12 cellular contexts compared by ENCODE assay signal in the genomic region with DNA sequence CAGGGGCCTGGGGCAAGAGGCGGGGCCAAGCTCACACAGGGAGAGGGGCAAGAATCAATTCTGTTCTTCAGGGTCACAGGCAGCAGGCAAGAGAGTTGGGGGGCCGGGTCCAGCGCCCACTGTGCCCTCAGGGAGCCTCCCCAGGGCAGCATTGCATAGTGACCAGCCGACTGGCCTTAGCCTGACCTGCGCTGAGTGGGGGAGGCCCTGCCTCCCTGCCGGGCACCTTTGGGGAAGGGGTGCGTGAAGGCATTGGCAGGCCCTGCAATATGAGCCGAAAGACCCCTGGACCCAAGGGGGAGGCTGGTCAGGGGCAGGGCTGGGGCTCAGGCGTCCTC. TPM values are rescaled to one million over a fixed set of nuclear protein-coding genes. Genes with fewer than 3 reads are reported as not detected.
DNase-seq lines count a peak whose midpoint lies in the region; ATAC-seq and TF ChIP-seq lines count a peak whose summit lies in the region.
"Had no signal": no experiment of that assay in that cellular context is flagged by ENCODE, and none has a peak within 500 bp of the region (broad histone marks: within the 10 kb centered on the region; RNA-seq: fewer than 3 reads in every experiment).

No MANE protein-coding gene starts in this region.

- TF ChIP-seq CTCF in right atrium auricular region (IDR thresholded peaks at IDR 0.05) (no peak), WERI-Rb-1 (IDR thresholded peaks at IDR 0.05; ENCODE audit: low read depth, low read length) (no peak), psoas muscle (IDR thresholded peaks at IDR 0.05) (no peak)

- H3K4me1 Mint-ChIP-seq in naive thymus-derived CD8-positive, alpha-beta T cell, result peaks cover 2 to 12% (median 6%) of the 10 kb centered on the region in 4 donors
- H3K4me1 Mint-ChIP-seq: CD14-positive monocyte had no signal

- no peak overlapping the region for H3K4me3 Mint-ChIP-seq in naive thymus-derived CD8-positive, alpha-beta T cell
- H3K4me3 Mint-ChIP-seq: B cell; CD14-positive monocyte; CD8-positive, alpha-beta T cell; GM23338 had no signal

- POLR2A ChIA-PET in naive thymus-derived CD8-positive, alpha-beta T cell (lab: Charles Lee), result interaction anchor here (1.1 to 1.5 kb wide), 3 partner anchors 107 to 170 kb away, joined by 3 to 15 read pairs (median 3); partner anchors contain the start of gene CCNL2

- peaks cover 0 to 9% (median 0%) of the 10 kb centered on the region in 5 donors for H3K27me3 Mint-ChIP-seq in naive thymus-derived CD8-positive, alpha-beta T cell
- H3K27me3 Mint-ChIP-seq: B cell had no signal

- peak in 1 of 2 donors; percentile 3 for ATAC-seq in right cardiac atrium
- ATAC-seq in psoas muscle, result peak in 1 of 4 donors; percentile 4
- ATAC-seq in naive thymus-derived CD8-positive, alpha-beta T cell, result no peak

- H3K4me3 ChIP-seq in right cardiac atrium (ENCODE audit: low read length) (no peak overlapping the region), right atrium auricular region (no peak overlapping the region), WERI-Rb-1 (ENCODE audit: low read depth, low read length) (no peak overlapping the region), psoas muscle (no peak overlapping the region)
- H3K4me3 ChIP-seq: GM23338 had no signal

- peaks cover 6% of the 10 kb centered on the region for H3K36me3 ChIP-seq in right atrium auricular region
- peaks cover 42% of the 10 kb centered on the region for H3K36me3 ChIP-seq in WERI-Rb-1
- H3K36me3 ChIP-seq in psoas muscle (ENCODE audit: insufficient read depth in 1 of 2, low read depth in 1 of 2), result peaks cover 0 to 31% of the 10 kb centered on the region in 2 donors

- H3K4me1 ChIP-seq in right cardiac atrium (ENCODE audit: control insufficient read depth, insufficient read depth, low read length), result no peaks in the 10 kb centered on the region
- H3K4me1 ChIP-seq in right atrium auricular region, result peaks cover 0 to 15% of the 10 kb centered on the region in 2 donors
- no peaks in the 10 kb centered on the region for H3K4me1 ChIP-seq in psoas muscle

- no peak overlapping the region for H3K27ac Mint-ChIP-seq in naive thymus-derived CD8-positive, alpha-beta T cell
- H3K27ac Mint-ChIP-seq: CD14-positive monocyte; CD8-positive, alpha-beta T cell; GM23338 had no signal

- H3K27ac ChIP-seq in right cardiac atrium (ENCODE audit: low read length), result no peak overlapping the region
- no peak overlapping the region for H3K27ac ChIP-seq in right atrium auricular region
- H3K27ac ChIP-seq in WERI-Rb-1, result peak overlapping the region; percentile 30; the same call in 1 of the 2 replicates
- H3K27ac ChIP-seq in psoas muscle, result no peak overlapping the region

- H3K27me3 ChIP-seq in right cardiac atrium (ENCODE audit: control insufficient read depth, insufficient read depth), result no peaks in the 10 kb centered on the region
- no peaks in the 10 kb centered on the region for H3K27me3 ChIP-seq in right atrium auricular region
- no peaks in the 10 kb centered on the region for H3K27me3 ChIP-seq in WERI-Rb-1 (ENCODE audit: insufficient read depth, low read depth, severe bottlenecking)
- H3K27me3 ChIP-seq in psoas muscle (ENCODE audit: insufficient read depth in 3 of 3, low read length in 2 of 3), result peaks cover 0 to 5% (median 0%) of the 10 kb centered on the region in 3 donors

- H3K9me3 ChIP-seq in right cardiac atrium (ENCODE audit: control insufficient read depth, low read length) (no peaks in the 10 kb centered on the region), right atrium auricular region (no peaks in the 10 kb centered on the region), WERI-Rb-1 (ENCODE audit: severe bottlenecking) (no peaks in the 10 kb centered on the region), psoas muscle (no peaks in the 10 kb centered on the region)

- no peaks in the 10 kb centered on the region for H3K9me3 Mint-ChIP-seq in naive thymus-derived CD8-positive, alpha-beta T cell
- H3K9me3 Mint-ChIP-seq: CD8-positive, alpha-beta T cell had no signal

- peak in 2 of 3 donors; percentile 38 to 54 for DNase-seq in right cardiac atrium
- DNase-seq in right atrium auricular region (ENCODE audit: low spot score), result no peak
- no peak for DNase-seq in WERI-Rb-1
- peak; percentile 6 to 47 for DNase-seq in psoas muscle
- DNase-seq in T1000 (lab: John Stamatoyannopoulos, UW), result no peak
- DNase-seq in SW 1271 (lab: John Stamatoyannopoulos, UW), result no peak
- DNase-seq in naive thymus-derived CD8-positive, alpha-beta T cell, result no peak
- DNase-seq: GF-D8 had no signal

- 91% methylated on average over 9 of the region's 9 CpGs for WGBS in right cardiac atrium
- 87 to 92% (median 89%) methylated on average over 9 of the region's 9 CpGs for WGBS in psoas muscle, 3 donors

- H3K36me3 Mint-ChIP-seq in naive thymus-derived CD8-positive, alpha-beta T cell, result no peaks in the 10 kb centered on the region
- H3K36me3 Mint-ChIP-seq: CD8-positive, alpha-beta T cell had no signal

- intact Hi-C loops in right cardiac atrium (cut with DNase I), result loop anchor here in 3 of 4 donors (5.0 to 10.0 kb wide), 2 partner anchors 168 to 170 kb away; no protein-coding TSS in a partner anchor
- intact Hi-C loops in psoas muscle (cut with DNase I), result loop anchor here in 1 of 2 donors (1.0 to 5.0 kb wide), 3 partner anchors 170 to 310 kb away; partner anchors contain the start of gene PERM1

RNA-seq across cellular contexts. Expression of gene SCNN1D, which starts 12.2 kb away (rescaled TPM):
- total RNA-seq in right cardiac atrium, result 1 to 10 TPM; 2.7 to 6.2 (median 4.8) TPM
- 3.4 TPM for polyA plus RNA-seq in right cardiac atrium
- total RNA-seq in right atrium auricular region, result under 1 TPM; 0.59 to 0.79 TPM
- 1 to 10 TPM; 1.4 to 3.5 (median 1.4) TPM for total RNA-seq in psoas muscle
- polyA plus RNA-seq in psoas muscle, result 1 to 10 TPM in 2 of 3 donors, under 1 TPM in 1; 0.48 to 2.0 (median 1.6) TPM
- 10 to 100 TPM; 11.8 to 17.4 TPM for total RNA-seq in naive thymus-derived CD8-positive, alpha-beta T cell
- polyA plus RNA-seq in naive thymus-derived CD8-positive, alpha-beta T cell, result under 1 TPM in 2 of 3 donors, not detected in 1; 0.06 to 0.58 TPM
- polyA plus RNA-seq: CD14-positive monocyte had no signal

RNA-seq across cellular contexts. Expression of gene ACAP3, which starts 15.3 kb away (rescaled TPM):
- total RNA-seq in right cardiac atrium, result 10 to 100 TPM; 33.1 to 61.8 (median 42.8) TPM
- 37.4 TPM for polyA plus RNA-seq in right cardiac atrium
- total RNA-seq in right atrium auricular region, result 10 to 100 TPM; 19.5 to 20.4 TPM
- 10 to 100 TPM; 20.8 to 32.0 (median 26.3) TPM for total RNA-seq in psoas muscle
- 10 to 100 TPM; 14.7 to 23.7 (median 15.5) TPM for polyA plus RNA-seq in psoas muscle
- 10 to 100 TPM; 65.3 to 69.1 TPM for total RNA-seq in naive thymus-derived CD8-positive, alpha-beta T cell
- 1 to 10 TPM; 2.0 to 6.7 (median 3.5) TPM for polyA plus RNA-seq in naive thymus-derived CD8-positive, alpha-beta T cell

RNA-seq across cellular contexts. Expression of gene PUSL1, which starts 16.0 kb away (rescaled TPM):
- total RNA-seq in right cardiac atrium (10 to 100 TPM; 11.3 to 14.1 (median 12.5) TPM), right atrium auricular region (10 to 100 TPM; 14.5 to 24.8 TPM), psoas muscle (1 to 10 TPM; 3.7 to 7.3 (median 5.8) TPM)
- polyA plus RNA-seq in right cardiac atrium (13.1 TPM), psoas muscle (1 to 10 TPM; 7.9 to 9.1 (median 9.0) TPM)
- total RNA-seq in naive thymus-derived CD8-positive, alpha-beta T cell, result 10 to 100 TPM; 19.6 to 23.4 TPM
- polyA plus RNA-seq in naive thymus-derived CD8-positive, alpha-beta T cell, result 10 to 100 TPM; 14.5 to 18.2 (median 17.7) TPM

RNA-seq across cellular contexts. Expression of gene UBE2J2, which starts 18.8 kb away (rescaled TPM):
- 10 to 100 TPM; 34.9 to 41.2 (median 37.1) TPM for total RNA-seq in right cardiac atrium
- 38.4 TPM for polyA plus RNA-seq in right cardiac atrium
- total RNA-seq in right atrium auricular region, result 10 to 100 TPM; 27.5 to 33.5 TPM
- 10 to 100 TPM; 36.8 to 48.1 (median 42.4) TPM for total RNA-seq in psoas muscle
- polyA plus RNA-seq in psoas muscle, result 10 to 100 TPM; 44.9 to 80.9 (median 62.3) TPM
- total RNA-seq in naive thymus-derived CD8-positive, alpha-beta T cell, result 100 to 1,000 TPM; 104 to 105 TPM
- polyA plus RNA-seq in naive thymus-derived CD8-positive, alpha-beta T cell, result 10 to 100 TPM; 84.7 to 92.9 (median 85.8) TPM

RNA-seq across cellular contexts. Expression of gene INTS11, which starts 32.0 kb away (rescaled TPM):
- total RNA-seq in right cardiac atrium, result 10 to 100 TPM; 53.1 to 61.7 (median 58.7) TPM
- polyA plus RNA-seq in right cardiac atrium, result 70.3 TPM
- 10 to 100 TPM; 59.6 to 65.2 TPM for total RNA-seq in right atrium auricular region
- total RNA-seq in psoas muscle, result 10 to 100 TPM; 55.6 to 80.8 (median 64.0) TPM
- 10 to 100 TPM; 71.2 to 72.7 (median 71.8) TPM for polyA plus RNA-seq in psoas muscle
- total RNA-seq in naive thymus-derived CD8-positive, alpha-beta T cell, result 100 to 1,000 TPM; 171 to 174 TPM
- 10 to 100 TPM; 51.7 to 65.1 (median 59.9) TPM for polyA plus RNA-seq in naive thymus-derived CD8-positive, alpha-beta T cell

Comparison
In these comparisons a context has a peak if more than half of its experiments do, and no peak if none do; other contexts are left out.
1. DNase-seq: peak in right cardiac atrium (2 of 3) and psoas muscle (2 of 2); none in right atrium auricular region (single experiment), WERI-Rb-1 (single experiment), T1000 (single experiment), SW 1271 (0 of 2) and naive thymus-derived CD8-positive, alpha-beta T cell (0 of 10).